8 cellular contexts compared by ENCODE assay signal in genomic region chr1:26471201-26471497, GRCh38.
DNase-seq lines count a peak whose midpoint lies in the region; ATAC-seq and TF ChIP-seq lines count a peak whose summit lies in the region.

No MANE protein-coding gene starts in this region.

- no peak for DNase-seq in T-helper 1 cell
- peak; percentile 17 for DNase-seq in globus pallidus (ENCODE audit: low spot score)
- no peak for DNase-seq in stimulated activated naive B cell treated with anti-CD40 and anti-IgM and Interleukin-4, amounts not matched to agents 10 μg/mL and 1 μg/mL and 100 μg/mL, for 72 hours
- DNase-seq in activated effector memory CD4-positive, alpha-beta T cell treated with Interleukin-2 at 50 U/mL for 16 hours = no peak
- no peak for DNase-seq in ACHN

- no peak for ATAC-seq in stimulated activated naive B cell treated with anti-CD40 and anti-IgM and Interleukin-4, amounts not matched to agents 10 μg/mL and 1 μg/mL and 100 μg/mL, for 72 hours (replicated peaks)
- ATAC-seq in HG03442 (IDR thresholded peaks at IDR 0.05; ENCODE audit: unreplicated experiment) = no peak

- peak overlapping the region; percentile 94 for H3K4me3 Mint-ChIP-seq in T-helper 1 cell treated with Interleukin-12 subunit alpha and Interleukin-12 subunit beta and Interleukin-4 antibody, amounts not matched to agents 30 μg/mL and 1 μg/mL, for 36 hours
- H3K4me3 Mint-ChIP-seq in stimulated activated naive B cell treated with anti-CD40 and anti-IgM and Interleukin-4, amounts not matched to agents 10 μg/mL and 1 μg/mL and 100 μg/mL, for 72 hours = peak overlapping the region; percentile 87 to 95

- peak overlapping the region; percentile 86 for H3K9ac ChIP-seq in SU-DHL-6 (ENCODE audit: low read length)

- H3K27me3 Mint-ChIP-seq in T-helper 1 cell treated with Interleukin-12 subunit alpha and Interleukin-12 subunit beta and Interleukin-4 antibody, amounts not matched to agents 30 μg/mL and 1 μg/mL, for 36 hours (ENCODE audit: low read depth) = no peaks in the 10 kb centered on the region
- H3K27me3 Mint-ChIP-seq in stimulated activated naive B cell treated with anti-CD40 and anti-IgM and Interleukin-4, amounts not matched to agents 10 μg/mL and 1 μg/mL and 100 μg/mL, for 72 hours = no peaks in the 10 kb centered on the region

- H3K27ac Mint-ChIP-seq in T-helper 1 cell treated with Interleukin-12 subunit alpha and Interleukin-12 subunit beta and Interleukin-4 antibody, amounts not matched to agents 30 μg/mL and 1 μg/mL, for 36 hours = peak overlapping the region; percentile 80
- peak overlapping the region; percentile 98 for H3K27ac Mint-ChIP-seq in stimulated activated naive B cell treated with anti-CD40 and anti-IgM and Interleukin-4, amounts not matched to agents 10 μg/mL and 1 μg/mL and 100 μg/mL, for 72 hours

- no peak overlapping the region for H2AFZ ChIP-seq in SU-DHL-6 (ENCODE audit: low read depth, low read length, severe bottlenecking)

- H3K36me3 Mint-ChIP-seq in T-helper 1 cell treated with Interleukin-12 subunit alpha and Interleukin-12 subunit beta and Interleukin-4 antibody, amounts not matched to agents 30 μg/mL and 1 μg/mL, for 36 hours (ENCODE audit: low read depth) = peaks cover 51% of the 10 kb centered on the region
- H3K36me3 Mint-ChIP-seq in stimulated activated naive B cell treated with anti-CD40 and anti-IgM and Interleukin-4, amounts not matched to agents 10 μg/mL and 1 μg/mL and 100 μg/mL, for 72 hours = peaks cover 53 to 59% of the 10 kb centered on the region in 2 donors

- H3K9me3 ChIP-seq in SU-DHL-6 (ENCODE audit: insufficient read depth, low read length) = no peaks in the 10 kb centered on the region

- H3K27ac ChIP-seq in SU-DHL-6 (ENCODE audit: low read depth, low read length) = peak overlapping the region; percentile 97

- peak overlapping the region; percentile 77 for H3K4me2 ChIP-seq in SU-DHL-6 (ENCODE audit: low read depth, low read length, poor library complexity, severe bottlenecking)

- peaks cover 22% of the 10 kb centered on the region for H4K20me1 ChIP-seq in SU-DHL-6 (ENCODE audit: low read depth, low read length)

- H3K9me3 Mint-ChIP-seq in T-helper 1 cell treated with Interleukin-12 subunit alpha and Interleukin-12 subunit beta and Interleukin-4 antibody, amounts not matched to agents 30 μg/mL and 1 μg/mL, for 36 hours = no peaks in the 10 kb centered on the region
- no peaks in the 10 kb centered on the region for H3K9me3 Mint-ChIP-seq in stimulated activated naive B cell treated with anti-CD40 and anti-IgM and Interleukin-4, amounts not matched to agents 10 μg/mL and 1 μg/mL and 100 μg/mL, for 72 hours

- H3K36me3 ChIP-seq in SU-DHL-6 (ENCODE audit: low read length) = peaks cover 23% of the 10 kb centered on the region

- H3K4me3 ChIP-seq in SU-DHL-6 (ENCODE audit: insufficient read depth, low read length, poor library complexity, severe bottlenecking) = peak overlapping the region; percentile 90

- in situ Hi-C loops in ACHN (cut with HindIII; ENCODE audit: low pct_ligation_motif_present, low pct_unique_long_range_greater_than_20kb, low sequenced_read_pairs) = no loop called here

- TF ChIP-seq CTCF in SU-DHL-6 (IDR thresholded peaks at IDR 0.05; ENCODE audit: insufficient read depth, low read length, poor library complexity, severe bottlenecking) = no peak

- H3K27me3 ChIP-seq in SU-DHL-6 (ENCODE audit: low read length) = no peaks in the 10 kb centered on the region

- peaks cover 41% of the 10 kb centered on the region for H3F3A ChIP-seq in SU-DHL-6 (ENCODE audit: insufficient read depth)

- H3K79me2 ChIP-seq in SU-DHL-6 (ENCODE audit: insufficient read depth, low read length) = peaks cover 18% of the 10 kb centered on the region

- H3K9me2 ChIP-seq in SU-DHL-6 (replicated peaks; ENCODE audit: insufficient read depth, low read length) = no peaks in the 10 kb centered on the region

- peaks cover 38% of the 10 kb centered on the region for H3K4me1 Mint-ChIP-seq in T-helper 1 cell treated with Interleukin-12 subunit alpha and Interleukin-12 subunit beta and Interleukin-4 antibody, amounts not matched to agents 30 μg/mL and 1 μg/mL, for 36 hours (ENCODE audit: low read depth)
- peaks cover 31 to 59% of the 10 kb centered on the region in 2 donors for H3K4me1 Mint-ChIP-seq in stimulated activated naive B cell treated with anti-CD40 and anti-IgM and Interleukin-4, amounts not matched to agents 10 μg/mL and 1 μg/mL and 100 μg/mL, for 72 hours
